16 cellular contexts compared by ENCODE assay signal in the genomic region with DNA sequence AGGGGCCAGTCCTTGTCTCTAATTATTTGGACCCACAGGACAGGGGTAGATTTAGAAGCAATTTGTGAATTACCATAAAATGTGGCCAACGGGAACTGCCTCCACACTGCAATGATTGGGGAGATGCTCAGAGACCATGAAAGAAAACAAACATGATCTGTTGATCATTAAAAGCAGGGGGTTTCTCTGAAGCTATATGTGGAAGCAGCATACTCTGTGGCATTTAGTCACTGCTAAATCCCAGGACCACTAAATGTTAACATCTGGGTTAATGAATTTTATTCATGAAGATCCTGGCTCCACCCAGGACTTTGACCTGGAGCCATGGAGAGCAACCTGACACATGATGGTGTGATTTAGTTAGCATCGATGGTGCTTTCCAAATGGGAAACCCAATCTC.
DNase-seq lines count a peak whose midpoint lies in the region; ATAC-seq and TF ChIP-seq lines count a peak whose summit lies in the region.
"Had no signal": no experiment of that assay in that cellular context is flagged by ENCODE, and none has a peak within 500 bp of the region (broad histone marks: within the 10 kb centered on the region; RNA-seq: fewer than 3 reads in every experiment).

No MANE protein-coding gene starts in this region.

- no peak for TF ChIP-seq CTCF in osteoblast (IDR thresholded peaks at IDR 0.05; ENCODE audit: extremely low read depth, low read depth, low read length)

- no peaks in the 10 kb centered on the region for H4K20me1 ChIP-seq in osteoblast (ENCODE audit: insufficient read depth, low read length)
- H4K20me1 ChIP-seq: BLaER1 treated with 17β-estradiol and CSF1 and Interleukin-3, amounts not matched to agents 10 nM and 100 nM had no signal

- no peak for ATAC-seq in right cardiac atrium
- ATAC-seq: A549; CD8-positive, alpha-beta T cell had no signal

- H3K4me1 ChIP-seq in osteoblast (ENCODE audit: insufficient read depth, low read length), result peaks cover 7% of the 10 kb centered on the region
- H3K4me1 ChIP-seq in right cardiac atrium (ENCODE audit: control insufficient read depth, insufficient read depth, low read length), result peaks cover 2% of the 10 kb centered on the region
- H3K4me1 ChIP-seq: A549 had no signal

- no peaks in the 10 kb centered on the region for H3K79me2 ChIP-seq in osteoblast (ENCODE audit: insufficient read depth, low read length)

- WGBS in right cardiac atrium, result 94% methylated on average over 2 of the region's 2 CpGs

- no peaks in the 10 kb centered on the region for H3K36me3 ChIP-seq in osteoblast (ENCODE audit: insufficient read depth, low read length)
- H3K36me3 ChIP-seq: BLaER1 treated with 17β-estradiol and CSF1 and Interleukin-3, amounts not matched to agents 10 nM and 100 nM had no signal

- H3K27me3 ChIP-seq in osteoblast (ENCODE audit: insufficient read depth, low read length) (peaks cover 7% of the 10 kb centered on the region), right cardiac atrium (ENCODE audit: control insufficient read depth, insufficient read depth) (no peaks in the 10 kb centered on the region)
- H3K27me3 ChIP-seq: BLaER1 treated with 17β-estradiol and CSF1 and Interleukin-3, amounts not matched to agents 10 nM and 100 nM had no signal

- no peak overlapping the region for H3K4me2 ChIP-seq in osteoblast (ENCODE audit: insufficient read depth, low read length)
- H3K4me2 ChIP-seq: A549; BLaER1 treated with 17β-estradiol and CSF1 and Interleukin-3, amounts not matched to agents 10 nM and 100 nM had no signal

- DNase-seq in left kidney (ENCODE audit: low read depth, low spot score) (peak; percentile 91), osteoblast (ENCODE audit: insufficient read length, low spot score, missing footprints) (peak; percentile 26), renal cortical epithelial cell (ENCODE audit: low read depth) (peak; percentile 54), HK-2 (ENCODE audit: unreplicated experiment) (no peak), right cardiac atrium (no peak)
- DNase-seq: AML-193; Caco-2; Calu3; CD4-positive, alpha-beta T cell; CD8-positive, alpha-beta T cell; DMS79 treated with DMSO at 0.1 percent for 48 hours; GF-D8 had no signal

- H3K9me3 ChIP-seq in osteoblast (ENCODE audit: low read depth, low read length), result no peaks in the 10 kb centered on the region
- no peaks in the 10 kb centered on the region for H3K9me3 ChIP-seq in right cardiac atrium (ENCODE audit: control insufficient read depth, low read length)
- H3K9me3 ChIP-seq: A549, Caco-2 had no signal

- H3K4me3 ChIP-seq in osteoblast (ENCODE audit: insufficient read depth, low read length) (no peak overlapping the region), right cardiac atrium (ENCODE audit: low read length) (no peak overlapping the region)
- H3K4me3 ChIP-seq: A549; BLaER1 treated with 17β-estradiol and CSF1 and Interleukin-3, amounts not matched to agents 10 nM and 100 nM had no signal

- intact Hi-C loops in right cardiac atrium (cut with DNase I), result no loop called here

- H3K27ac ChIP-seq in osteoblast (ENCODE audit: low read depth, low read length), result no peak overlapping the region
- H3K27ac ChIP-seq in right cardiac atrium (ENCODE audit: low read length), result no peak overlapping the region
- H3K27ac ChIP-seq: 22Rv1; A549; BLaER1 treated with 17β-estradiol and CSF1 and Interleukin-3, amounts not matched to agents 10 nM and 100 nM; C4-2B had no signal

- H2AFZ ChIP-seq in osteoblast (ENCODE audit: low read length), result no peak overlapping the region

Comparison
In these comparisons a context has a peak if more than half of its experiments do, and no peak if none do; other contexts are left out.
1. DNase-seq: peak in left kidney (single experiment), osteoblast (single experiment) and renal cortical epithelial cell (single experiment); none in HK-2 (single experiment) and right cardiac atrium (0 of 3).